16 cellular contexts compared by ENCODE assay signal in genomic region chr11:12229450-12230229, GRCh38.
DNase-seq lines count a peak whose midpoint lies in the region; TF ChIP-seq lines count a peak whose summit lies in the region.
"Had no signal": no experiment of that assay in that cellular context is flagged by ENCODE, and none has a peak within 500 bp of the region (broad histone marks: within the 10 kb centered on the region; RNA-seq: fewer than 3 reads in every experiment).

No MANE protein-coding gene starts in this region.

- TF ChIP-seq POLR2A in esophagus muscularis mucosa (IDR thresholded peaks at IDR 0.05; ENCODE audit: low read depth): no peak
- TF ChIP-seq POLR2A in prostate gland (IDR thresholded peaks at IDR 0.05): no peak

- DNase-seq in NCI-H748 (lab: John Stamatoyannopoulos, UW; ENCODE audit: unreplicated experiment) (peak; percentile 34), NCI-H748 treated with DMSO at 0.1 percent for 48 hours (lab: John Stamatoyannopoulos, UW) (no peak), HT-29 (ENCODE audit: low spot score) (peak; percentile 60), esophagus muscularis mucosa (ENCODE audit: extremely low spot score) (no peak), prostate gland (ENCODE audit: low spot score) (peak; percentile 20), GM20000 (ENCODE audit: low spot score) (no peak), NCI-H1417 (lab: John Stamatoyannopoulos, UW) (no peak), RPMI8226 (no peak)
- DNase-seq: activated T-cell treated with anti-CD3 and anti-CD28 coated beads for 4 hours; cortex of kidney; esophagus squamous epithelium; KBM-7; left cardiac atrium; NCI-H446 treated with DMSO at 0.1 percent for 48 hours; stimulated activated CD4-positive, alpha-beta T cell treated with anti-CD3 and anti-CD28 coated beads, Interleukin-1b, Interleukin-23, amount 100 ng/mL, for 48 hours; WERI-Rb-1 had no signal

- no peak for TF ChIP-seq CTCF in esophagus muscularis mucosa (IDR thresholded peaks at IDR 0.05)
- TF ChIP-seq CTCF in prostate gland (IDR thresholded peaks at IDR 0.05): no peak
- no peak for TF ChIP-seq CTCF in GM20000 (IDR thresholded peaks at IDR 0.05; ENCODE audit: extremely low read depth, missing control alignments)

- H3K4me3 ChIP-seq in esophagus muscularis mucosa: no peak overlapping the region
- no peak overlapping the region for H3K4me3 ChIP-seq in prostate gland
- H3K4me3 ChIP-seq: esophagus squamous epithelium had no signal

- peaks cover 0 to 36% (median 30%) of the 10 kb centered on the region in 4 donors for H3K4me1 ChIP-seq in esophagus muscularis mucosa
- H3K4me1 ChIP-seq in prostate gland (replicated peaks): peaks cover 3% of the 10 kb centered on the region

- no peaks in the 10 kb centered on the region for H3K27me3 ChIP-seq in esophagus muscularis mucosa
- no peaks in the 10 kb centered on the region for H3K27me3 ChIP-seq in prostate gland (replicated peaks; ENCODE audit: insufficient read depth)
- H3K27me3 ChIP-seq: esophagus squamous epithelium had no signal

- no peak for TF ChIP-seq EP300 in esophagus muscularis mucosa (IDR thresholded peaks at IDR 0.05)

- intact Hi-C loops in esophagus muscularis mucosa (cut with DNase I): loop anchor here (10.0 kb wide), 1 partner anchor 65 kb away; no protein-coding TSS in a partner anchor
- intact Hi-C loops in prostate gland (cut with DNase I): no loop called here

- WGBS in esophagus muscularis mucosa: 84% methylated on average over 6 of the region's 7 CpGs
- WGBS in prostate gland: 72% methylated on average over 7 of the region's 7 CpGs

- H3K27ac ChIP-seq in esophagus muscularis mucosa (replicated peaks in 1 of 4) (peak overlapping the region; percentile 45 to 88 (median 66)), prostate gland (peak overlapping the region in 1 of 2 donors; percentile 31)
- H3K27ac ChIP-seq: WERI-Rb-1 had no signal

- H3K36me3 ChIP-seq in esophagus muscularis mucosa: peaks cover 38 to 81% (median 69%) of the 10 kb centered on the region in 4 donors
- no peaks in the 10 kb centered on the region for H3K36me3 ChIP-seq in prostate gland

- no peaks in the 10 kb centered on the region for H3K9me3 ChIP-seq in esophagus muscularis mucosa
- H3K9me3 ChIP-seq in prostate gland: no peaks in the 10 kb centered on the region
- H3K9me3 ChIP-seq: esophagus squamous epithelium had no signal

Comparison
In these comparisons a context has a peak if more than half of its experiments do, and no peak if none do; other contexts are left out.
1. DNase-seq: peak in NCI-H748 (single experiment), HT-29 (single experiment) and prostate gland (single experiment); none in NCI-H748 treated with DMSO at 0.1 percent for 48 hours (single experiment), esophagus muscularis mucosa (single experiment), GM20000 (single experiment), NCI-H1417 (0 of 3) and RPMI8226 (single experiment).